19 cellular contexts compared by ENCODE assay signal in the genomic region with DNA sequence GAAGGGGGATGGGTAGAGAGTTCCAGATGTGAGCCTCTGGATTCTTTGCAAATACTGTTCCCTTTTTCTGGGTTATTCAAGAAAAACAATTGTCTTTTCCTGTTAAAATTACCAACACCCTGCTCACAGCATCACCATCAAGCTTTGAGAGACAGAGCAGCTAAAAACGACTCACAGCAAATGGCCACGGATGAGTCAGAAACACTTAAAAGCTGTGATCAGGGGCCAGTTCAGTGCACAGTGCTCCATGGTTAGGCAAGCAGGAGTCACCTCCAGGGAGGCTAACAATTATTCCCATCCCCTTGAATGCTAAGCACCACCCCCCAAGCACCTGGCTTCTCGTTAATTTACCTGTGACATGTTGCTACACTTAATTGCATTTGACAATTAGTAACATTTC.
DNase-seq lines count a peak whose midpoint lies in the region; ATAC-seq and TF ChIP-seq lines count a peak whose summit lies in the region.
"Had no signal": no experiment of that assay in that cellular context is flagged by ENCODE, and none has a peak within 500 bp of the region (broad histone marks: within the 10 kb centered on the region; RNA-seq: fewer than 3 reads in every experiment).

No MANE protein-coding gene starts in this region.

- CTCF ChIA-PET in A673 (lab: Charles Lee), result no interaction called here

- DNase-seq in Daoy (ENCODE audit: low read depth) (peak; percentile 37), M059J (ENCODE audit: low read depth) (peak; percentile 60), RPMI7951 (ENCODE audit: low read depth) (peak; percentile 18), kidney glomerular epithelial cell (lab: John Stamatoyannopoulos, UW) (peak; percentile 35), suprapubic skin (ENCODE audit: low spot score in 2 of 2) (no peak), erythroblast (lab: John Stamatoyannopoulos, UW) (no peak), A673 (ENCODE audit: low spot score) (no peak), left lobe of liver (ENCODE audit: low spot score) (no peak)
- DNase-seq: activated CD4-positive, alpha-beta memory T cell treated with anti-CD3 and anti-CD28 coated beads for 36 hours; body of pancreas; GF-D8; left ventricle myocardium inferior; MM.1S; NCI-H524 treated with DMSO at 0.1 percent for 48 hours; SHP77; stomach; T-helper 9 cell had no signal

- TF ChIP-seq EP300 in suprapubic skin (IDR thresholded peaks at IDR 0.05), result no peak

- 54% methylated on average over 3 of the region's 3 CpGs for WGBS in suprapubic skin

- no peak overlapping the region for H3K27ac ChIP-seq in suprapubic skin
- H3K27ac ChIP-seq in A673 (ENCODE audit: low read depth, low read length, poor library complexity, severe bottlenecking), result no peak overlapping the region
- H3K27ac ChIP-seq: body of pancreas, C4-2B, left ventricle myocardium inferior, stomach had no signal

- ATAC-seq in left lobe of liver, result no peak
- ATAC-seq: body of pancreas, sciatic nerve had no signal

- POLR2A ChIA-PET in A673 (lab: Charles Lee; ENCODE audit: low non-redundant PET), result no interaction called here

- intact Hi-C loops in A673 (cut with micrococcal nuclease; ENCODE audit: unreplicated experiment), result no loop called here

- no TSS peak for BruUV-seq in A673 (replicated peaks; lab: Mats Ljungman, UMichigan)

- H3K9me3 ChIP-seq in suprapubic skin, result no peaks in the 10 kb centered on the region
- H3K9me3 ChIP-seq in A673 (ENCODE audit: low read depth, low read length, poor library complexity, severe bottlenecking), result no peaks in the 10 kb centered on the region
- H3K9me3 ChIP-seq: body of pancreas, left ventricle myocardium inferior, stomach had no signal

- H3K4me1 ChIP-seq in suprapubic skin (no peaks in the 10 kb centered on the region), A673 (ENCODE audit: insufficient read depth, low read length, poor library complexity, severe bottlenecking) (no peaks in the 10 kb centered on the region)
- H3K4me1 ChIP-seq: body of pancreas, stomach had no signal

- H3K36me3 ChIP-seq in suprapubic skin, result no peaks in the 10 kb centered on the region
- no peaks in the 10 kb centered on the region for H3K36me3 ChIP-seq in A673 (ENCODE audit: insufficient read depth, low read length, poor library complexity, severe bottlenecking)
- H3K36me3 ChIP-seq: left ventricle myocardium inferior, stomach had no signal

- H3K27me3 ChIP-seq in suprapubic skin (peaks cover 2% of the 10 kb centered on the region), A673 (replicated peaks; ENCODE audit: insufficient read depth, low read depth, low read length, poor library complexity) (peaks cover 7% of the 10 kb centered on the region)
- H3K27me3 ChIP-seq: body of pancreas, stomach had no signal

- no peak for TF ChIP-seq CTCF in suprapubic skin (IDR thresholded peaks at IDR 0.05)
- TF ChIP-seq CTCF in A673 (conservative IDR thresholded peaks at IDR 0.05; ENCODE audit: low read depth, low read length), result no peak

- TF ChIP-seq POLR2A in suprapubic skin (IDR thresholded peaks at IDR 0.05) (no peak), erythroblast (IDR thresholded peaks at IDR 0.05; ENCODE audit: low read length) (no peak)

- H3K4me3 ChIP-seq in suprapubic skin (no peak overlapping the region), A673 (ENCODE audit: low read depth, low read length, poor library complexity, severe bottlenecking) (no peak overlapping the region)
- H3K4me3 ChIP-seq: body of pancreas, left ventricle myocardium inferior, stomach had no signal

Comparison
In these comparisons a context has a peak if more than half of its experiments do, and no peak if none do; other contexts are left out.
1. DNase-seq: peak in Daoy (single experiment), M059J (single experiment), RPMI7951 (single experiment) and kidney glomerular epithelial cell (single experiment); none in suprapubic skin (0 of 2), erythroblast (0 of 2), A673 (single experiment) and left lobe of liver (single experiment).